1 cellular context compared by ENCODE assay signal in the genomic region with DNA sequence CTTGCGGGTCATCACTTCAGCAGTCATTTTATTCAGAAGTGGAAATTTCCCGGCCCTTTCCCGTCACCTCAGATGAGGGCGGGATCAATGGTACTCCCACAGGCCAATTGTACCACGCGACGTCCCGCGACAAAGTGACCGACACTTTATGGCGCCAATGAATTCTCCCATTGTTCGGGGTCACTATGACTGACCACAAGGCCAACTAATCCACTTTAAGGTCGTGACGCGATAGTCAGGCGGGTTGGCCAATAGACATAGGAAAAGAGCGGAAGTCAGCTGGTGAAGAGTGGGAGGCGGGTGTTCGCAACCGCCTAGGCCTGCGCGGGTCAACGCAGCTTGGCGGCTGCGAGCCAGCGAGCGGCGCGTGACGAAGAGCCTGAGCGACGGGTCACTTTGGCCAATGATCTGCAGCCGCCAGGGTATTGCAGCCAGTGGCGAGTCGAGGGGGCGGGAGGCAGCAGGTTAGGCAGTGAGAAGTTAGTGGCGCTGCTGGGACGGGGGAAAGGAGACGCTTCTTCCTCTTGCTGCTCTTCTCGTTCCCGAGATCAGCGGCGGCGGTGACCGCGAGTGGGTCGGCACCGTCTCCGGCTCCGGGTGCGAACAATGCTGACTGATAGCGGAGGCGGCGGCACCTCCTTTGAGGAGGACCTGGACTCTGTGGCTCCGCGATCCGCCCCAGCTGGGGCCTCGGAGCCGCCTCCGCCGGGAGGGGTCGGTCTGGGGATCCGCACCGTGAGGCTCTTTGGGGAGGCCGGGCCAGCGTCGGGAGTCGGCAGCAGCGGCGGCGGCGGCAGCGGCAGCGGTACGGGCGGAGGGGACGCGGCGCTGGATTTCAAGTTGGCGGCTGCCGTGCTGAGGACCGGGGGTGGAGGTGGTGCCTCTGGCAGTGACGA.
TF ChIP-seq lines count a peak whose summit lies in the region.

Gene ANKHD1, plus strand, starts transcription at position 472 of the 896 bp plus-strand sequence. Its CDS starts 135 bp downstream, at position 607.

TF ChIP-seq in GM12878, 131 proteins besides CTCF, POLR2A, EP300 and RAD21 (continued from another document and continues in another):
- TF ChIP-seq NKRF (conservative IDR thresholded peaks at IDR 0.05) (peak; percentile 77), ZBTB11 (CRISPR knock-in tag; IDR thresholded peaks at IDR 0.05) (no peak), SMARCA5 (IDR thresholded peaks at IDR 0.05) (no peak), SREBF1 (IDR thresholded peaks at IDR 0.05; ENCODE audit: low read length) (peak; percentile 52; the same call in 1 of the 2 replicates), REST (IDR thresholded peaks at IDR 0.05; ENCODE audit: low read depth, low read length) (0 out of 2 replicates have a peak, but pooled peaks have one; percentile 47), BCL3 (IDR thresholded peaks at IDR 0.05; ENCODE audit: borderline replicate concordance, insufficient read depth, low read depth, low read length, poor library complexity, severe bottlenecking) (no peak), CHD4 (IDR thresholded peaks at IDR 0.05) (no peak), KDM1A (IDR thresholded peaks at IDR 0.05; ENCODE audit: borderline replicate concordance) (no peak), CHD2 (IDR thresholded peaks at IDR 0.05; ENCODE audit: borderline replicate concordance, low read depth, low read length) (peak; percentile 97), SMAD5 (IDR thresholded peaks at IDR 0.05; ENCODE audit: low read depth) (peak; percentile 69; the same call in 1 of the 2 replicates), GATAD2B (conservative IDR thresholded peaks at IDR 0.05; ENCODE audit: low read depth) (peak; percentile 72), SUPT20H (IDR thresholded peaks at IDR 0.05; ENCODE audit: borderline replicate concordance, control insufficient read depth, low read depth, low read length) (no peak), TAF1 (IDR thresholded peaks at IDR 0.05; ENCODE audit: borderline replicate concordance, low read depth, low read length) (peak; percentile 98), ZNF592 (IDR thresholded peaks at IDR 0.05) (no peak), PAX8 (IDR thresholded peaks at IDR 0.05) (no peak), EGR1 (IDR thresholded peaks at IDR 0.05; ENCODE audit: borderline replicate concordance in 1 of 2, low read depth in 2 of 2, low read length in 2 of 2) (no peak; a peak in 1 of 3 replicates), CREM (IDR thresholded peaks at IDR 0.05; ENCODE audit: low read depth) (peak; percentile 97), ZBTB33 (IDR thresholded peaks at IDR 0.05) (peak; percentile 41; the same call in 1 of the 2 replicates), ZBED1 (IDR thresholded peaks at IDR 0.05; ENCODE audit: borderline replicate concordance) (no peak), HDAC2 (IDR thresholded peaks at IDR 0.05) (no peak)
- TF ChIP-seq, protein P1, sequence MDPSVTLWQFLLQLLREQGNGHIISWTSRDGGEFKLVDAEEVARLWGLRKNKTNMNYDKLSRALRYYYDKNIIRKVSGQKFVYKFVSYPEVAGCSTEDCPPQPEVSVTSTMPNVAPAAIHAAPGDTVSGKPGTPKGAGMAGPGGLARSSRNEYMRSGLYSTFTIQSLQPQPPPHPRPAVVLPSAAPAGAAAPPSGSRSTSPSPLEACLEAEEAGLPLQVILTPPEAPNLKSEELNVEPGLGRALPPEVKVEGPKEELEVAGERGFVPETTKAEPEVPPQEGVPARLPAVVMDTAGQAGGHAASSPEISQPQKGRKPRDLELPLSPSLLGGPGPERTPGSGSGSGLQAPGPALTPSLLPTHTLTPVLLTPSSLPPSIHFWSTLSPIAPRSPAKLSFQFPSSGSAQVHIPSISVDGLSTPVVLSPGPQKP (IDR thresholded peaks at IDR 0.05; ENCODE audit: low read depth, low read length): peak; percentile 12; the same call in 1 of the 2 replicates
- TF ChIP-seq, protein P2, sequence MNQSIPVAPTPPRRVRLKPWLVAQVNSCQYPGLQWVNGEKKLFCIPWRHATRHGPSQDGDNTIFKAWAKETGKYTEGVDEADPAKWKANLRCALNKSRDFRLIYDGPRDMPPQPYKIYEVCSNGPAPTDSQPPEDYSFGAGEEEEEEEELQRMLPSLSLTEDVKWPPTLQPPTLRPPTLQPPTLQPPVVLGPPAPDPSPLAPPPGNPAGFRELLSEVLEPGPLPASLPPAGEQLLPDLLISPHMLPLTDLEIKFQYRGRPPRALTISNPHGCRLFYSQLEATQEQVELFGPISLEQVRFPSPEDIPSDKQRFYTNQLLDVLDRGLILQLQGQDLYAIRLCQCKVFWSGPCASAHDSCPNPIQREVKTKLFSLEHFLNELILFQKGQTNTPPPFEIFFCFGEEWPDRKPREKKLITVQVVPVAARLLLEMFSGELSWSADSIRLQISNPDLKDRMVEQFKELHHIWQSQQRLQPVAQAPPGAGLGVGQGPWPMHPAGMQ (IDR thresholded peaks at IDR 0.05; ENCODE audit: borderline replicate concordance): no peak
- TF ChIP-seq, protein P3, sequence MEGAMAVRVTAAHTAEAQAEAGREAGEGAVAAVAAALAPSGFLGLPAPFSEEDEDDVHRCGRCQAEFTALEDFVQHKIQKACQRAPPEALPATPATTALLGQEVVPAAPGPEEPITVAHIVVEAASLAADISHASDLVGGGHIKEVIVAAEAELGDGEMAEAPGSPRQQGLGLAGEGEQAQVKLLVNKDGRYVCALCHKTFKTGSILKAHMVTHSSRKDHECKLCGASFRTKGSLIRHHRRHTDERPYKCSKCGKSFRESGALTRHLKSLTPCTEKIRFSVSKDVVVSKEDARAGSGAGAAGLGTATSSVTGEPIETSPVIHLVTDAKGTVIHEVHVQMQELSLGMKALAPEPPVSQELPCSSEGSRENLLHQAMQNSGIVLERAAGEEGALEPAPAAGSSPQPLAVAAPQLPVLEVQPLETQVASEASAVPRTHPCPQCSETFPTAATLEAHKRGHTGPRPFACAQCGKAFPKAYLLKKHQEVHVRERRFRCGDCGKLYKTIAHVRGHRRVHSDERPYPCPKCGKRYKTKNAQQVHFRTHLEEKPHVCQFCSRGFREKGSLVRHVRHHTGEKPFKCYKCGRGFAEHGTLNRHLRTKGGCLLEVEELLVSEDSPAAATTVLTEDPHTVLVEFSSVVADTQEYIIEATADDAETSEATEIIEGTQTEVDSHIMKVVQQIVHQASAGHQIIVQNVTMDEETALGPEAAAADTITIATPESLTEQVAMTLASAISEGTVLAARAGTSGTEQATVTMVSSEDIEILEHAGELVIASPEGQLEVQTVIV (IDR thresholded peaks at IDR 0.05; ENCODE audit: borderline replicate concordance, partially characterized antibody): peak; percentile 93
